In the genomic region with DNA sequence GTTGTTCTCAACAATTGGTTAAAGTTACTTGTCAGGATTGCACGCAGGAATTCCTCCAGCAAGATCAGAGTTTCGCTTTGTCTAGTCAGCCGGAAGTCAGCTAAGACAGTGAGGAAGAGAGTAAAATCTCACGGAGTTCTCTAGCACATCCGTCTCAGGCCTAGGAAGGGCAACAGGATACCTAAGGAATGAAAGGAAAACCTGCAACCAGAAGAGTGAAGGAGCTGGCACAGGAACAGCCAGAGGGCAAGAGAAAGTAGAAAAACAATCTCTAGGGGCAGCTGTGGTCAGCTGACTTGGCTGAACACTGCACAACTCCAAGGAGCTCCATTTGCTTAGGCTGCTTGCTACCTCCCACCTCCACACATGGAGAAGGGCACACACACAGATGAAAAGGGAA, we compare ENCODE assay signal across 19 cellular contexts. TPM values are rescaled to one million over a fixed set of nuclear protein-coding genes. Genes with fewer than 3 reads are reported as not detected.
A peak's percentile ranks its signal among the peaks of the same experiment; 100 is the strongest.
DNase-seq lines count a peak whose midpoint lies in the region; ATAC-seq and TF ChIP-seq lines count a peak whose summit lies in the region.
"Had no signal": no experiment of that assay in that cellular context is flagged by ENCODE, and none has a peak within 500 bp of the region (broad histone marks: within the 10 kb centered on the region; RNA-seq: fewer than 3 reads in every experiment).

No MANE protein-coding gene starts in this region.

- BruUV-seq in A673 (replicated peaks; lab: Mats Ljungman, UMichigan): no TSS peak

- no peak overlapping the region for H3K4me3 ChIP-seq in OCI-LY1 (ENCODE audit: low read depth, low read length, poor library complexity, severe bottlenecking)
- peak overlapping the region; percentile 41 for H3K4me3 ChIP-seq in choroid plexus epithelial cell (ENCODE audit: low read depth, low read length)
- H3K4me3 ChIP-seq in A673 (ENCODE audit: low read depth, low read length, poor library complexity, severe bottlenecking): no peak overlapping the region
- H3K4me3 ChIP-seq: body of pancreas, Peyer's patch had no signal

- no peaks in the 10 kb centered on the region for H3F3A ChIP-seq in OCI-LY1 (ENCODE audit: insufficient read depth, low read length)

- peak overlapping the region; percentile 24; the same call in 1 of the 2 replicates for H3K4me2 ChIP-seq in OCI-LY1 (ENCODE audit: low read length)

- CTCF ChIA-PET in A673 (lab: Charles Lee): no interaction called here

- H3K9me3 ChIP-seq in OCI-LY1 (ENCODE audit: low read length): no peaks in the 10 kb centered on the region
- no peaks in the 10 kb centered on the region for H3K9me3 ChIP-seq in A673 (ENCODE audit: low read depth, low read length, poor library complexity, severe bottlenecking)
- H3K9me3 ChIP-seq: body of pancreas, Peyer's patch had no signal

- TF ChIP-seq CTCF in OCI-LY1 (IDR thresholded peaks at IDR 0.05; ENCODE audit: low read length) (no peak), choroid plexus epithelial cell (conservative IDR thresholded peaks at IDR 0.05; ENCODE audit: low read depth, low read length) (no peak), A673 (conservative IDR thresholded peaks at IDR 0.05; ENCODE audit: low read depth, low read length) (no peak)

- POLR2A ChIA-PET in A673 (lab: Charles Lee; ENCODE audit: low non-redundant PET): no interaction called here

- intact Hi-C loops in A673 (cut with micrococcal nuclease; ENCODE audit: unreplicated experiment): no loop called here

- H3K27me3 ChIP-seq in OCI-LY1 (ENCODE audit: insufficient read depth, low read length) (no peaks in the 10 kb centered on the region), A673 (replicated peaks; ENCODE audit: insufficient read depth, low read depth, low read length, poor library complexity) (no peaks in the 10 kb centered on the region)
- H3K27me3 ChIP-seq: body of pancreas, Peyer's patch had no signal

- H3K4me1 ChIP-seq in OCI-LY1 (ENCODE audit: insufficient read depth, low read length, severe bottlenecking) (no peaks in the 10 kb centered on the region), A673 (ENCODE audit: insufficient read depth, low read length, poor library complexity, severe bottlenecking) (peaks cover 4% of the 10 kb centered on the region)
- H3K4me1 ChIP-seq: body of pancreas, parathyroid adenoma, Peyer's patch had no signal

- no peak overlapping the region for H2AFZ ChIP-seq in OCI-LY1 (ENCODE audit: low read length)
- H2AFZ ChIP-seq: parathyroid adenoma had no signal

- DNase-seq in choroid plexus epithelial cell (ENCODE audit: low read depth) (peak; percentile 61), left kidney (ENCODE audit: low read depth, low spot score) (peak; percentile 59), A673 (ENCODE audit: low spot score) (no peak), LoVo (ENCODE audit: low spot score) (no peak), G401 (ENCODE audit: low spot score) (no peak)
- DNase-seq: activated CD4-positive, alpha-beta memory T cell treated with anti-CD3 and anti-CD28 coated beads for 36 hours; body of pancreas; EL; NCI-H1105 treated with DMSO at 0.1 percent for 48 hours; NCI-H446 treated with DMSO at 0.1 percent for 48 hours; Peyer's patch; stimulated activated CD4-positive, alpha-beta T cell treated with anti-CD3 and anti-CD28 coated beads, Interleukin-4, amount 100 ng/mL, for 1 hour; stimulated activated naive CD4-positive, alpha-beta T cell; T-helper 9 cell had no signal

- no peaks in the 10 kb centered on the region for H3K9me2 ChIP-seq in OCI-LY1 (ENCODE audit: low read depth, low read length)

- H3K27ac ChIP-seq in OCI-LY1 (ENCODE audit: low read depth, low read length, poor library complexity, severe bottlenecking) (no peak overlapping the region), temporal lobe (ENCODE audit: low read depth, low read length) (peak overlapping the region; percentile 51), A673 (ENCODE audit: low read depth, low read length, poor library complexity, severe bottlenecking) (no peak overlapping the region)
- H3K27ac ChIP-seq: body of pancreas, parathyroid adenoma had no signal

- no peaks in the 10 kb centered on the region for H3K79me2 ChIP-seq in OCI-LY1 (ENCODE audit: insufficient read depth, low read length)
- H3K79me2 ChIP-seq: parathyroid adenoma had no signal

- H4K20me1 ChIP-seq in OCI-LY1 (ENCODE audit: insufficient read depth, low read length): no peaks in the 10 kb centered on the region

- in situ Hi-C loops in G401 (cut with HindIII; ENCODE audit: low sequenced_read_pairs): no loop called here

- no peaks in the 10 kb centered on the region for H3K36me3 ChIP-seq in OCI-LY1 (ENCODE audit: insufficient read depth, low read length)
- H3K36me3 ChIP-seq in A673 (ENCODE audit: insufficient read depth, low read length, poor library complexity, severe bottlenecking): no peaks in the 10 kb centered on the region
- H3K36me3 ChIP-seq: Peyer's patch had no signal

- H3K9ac ChIP-seq in OCI-LY1 (ENCODE audit: low read length): no peak overlapping the region
- H3K9ac ChIP-seq: parathyroid adenoma had no signal

- ATAC-seq in HG02852 (IDR thresholded peaks at IDR 0.05; ENCODE audit: unreplicated experiment): no peak
- ATAC-seq: activated T-helper 17 cell treated with anti-CD3 and anti-CD28 coated beads, Interleukin-2, amount 50 U/mL, for 72 hours; body of pancreas had no signal

RNA-seq across cellular contexts. Expression of a gene that starts 23.7 kb away (rescaled TPM):
- total RNA-seq in temporal lobe (15.5 TPM), A673 (2021) (5.7 and 7.2 TPM in 2 replicates)
- 0.31 and 2.4 TPM in 2 replicates for total RNA-seq in G401 (2014; rRNA removed; shearing (Covaris generic))

Comparison
In these comparisons a context has a peak if more than half of its experiments do, and no peak if none do; other contexts are left out.
1. DNase-seq: peak in choroid plexus epithelial cell (single experiment) and left kidney (single experiment); none in A673 (single experiment), LoVo (single experiment) and G401 (single experiment).